ENCODE assay signal across 9 cellular contexts in genomic region chr4:180665994-180666818, GRCh38.
DNase-seq lines count a peak whose midpoint lies in the region; ATAC-seq and TF ChIP-seq lines count a peak whose summit lies in the region.
"Had no signal": no experiment of that assay in that cellular context is flagged by ENCODE, and none has a peak within 500 bp of the region (broad histone marks: within the 10 kb centered on the region; RNA-seq: fewer than 3 reads in every experiment).

No MANE protein-coding gene starts in this region.

- H3K27me3 Mint-ChIP-seq in naive thymus-derived CD4-positive, alpha-beta T cell: no peaks in the 10 kb centered on the region

- H3K4me1 ChIP-seq in OCI-LY1 (ENCODE audit: insufficient read depth, low read length, severe bottlenecking): peaks cover 55% of the 10 kb centered on the region
- no peaks in the 10 kb centered on the region for H3K4me1 ChIP-seq in naive thymus-derived CD4-positive, alpha-beta T cell (ENCODE audit: control insufficient read depth in 2 of 2, insufficient read depth in 2 of 2, low read length in 2 of 2)
- H3K4me1 ChIP-seq: parathyroid adenoma had no signal

- H3K4me2 ChIP-seq in OCI-LY1 (ENCODE audit: low read length): no peak overlapping the region

- H3K27ac Mint-ChIP-seq in naive thymus-derived CD4-positive, alpha-beta T cell: no peak overlapping the region

- no peaks in the 10 kb centered on the region for H3K9me2 ChIP-seq in OCI-LY1 (ENCODE audit: low read depth, low read length)

- H2AFZ ChIP-seq in OCI-LY1 (ENCODE audit: low read length): 0 out of 2 replicates have a peak overlapping the region, but pooled peaks have one; percentile 34
- H2AFZ ChIP-seq: parathyroid adenoma had no signal

- no peaks in the 10 kb centered on the region for H3F3A ChIP-seq in OCI-LY1 (ENCODE audit: insufficient read depth, low read length)

- H3K9ac ChIP-seq in OCI-LY1 (ENCODE audit: low read length): 0 out of 2 replicates have a peak overlapping the region, but pooled peaks have one; percentile 5
- H3K9ac ChIP-seq: parathyroid adenoma had no signal

- no peak overlapping the region for H3K4me3 Mint-ChIP-seq in naive thymus-derived CD4-positive, alpha-beta T cell

- POLR2A ChIA-PET in naive thymus-derived CD4-positive, alpha-beta T cell (lab: Charles Lee): no interaction called here

- no peaks in the 10 kb centered on the region for H3K27me3 ChIP-seq in OCI-LY1 (ENCODE audit: insufficient read depth, low read length)
- H3K27me3 ChIP-seq in dorsolateral prefrontal cortex: peaks cover 0 to under 1% (median 0%) of the 10 kb centered on the region in 45 donors
- H3K27me3 ChIP-seq in naive thymus-derived CD4-positive, alpha-beta T cell (ENCODE audit: control insufficient read depth in 2 of 2, insufficient read depth in 2 of 2, low read length in 2 of 2): no peaks in the 10 kb centered on the region

- no peaks in the 10 kb centered on the region for H3K79me2 ChIP-seq in OCI-LY1 (ENCODE audit: insufficient read depth, low read length)
- H3K79me2 ChIP-seq: parathyroid adenoma had no signal

- no peaks in the 10 kb centered on the region for H3K36me3 Mint-ChIP-seq in naive thymus-derived CD4-positive, alpha-beta T cell

- H3K4me1 Mint-ChIP-seq in naive thymus-derived CD4-positive, alpha-beta T cell: peaks cover 0 to 6% (median 0%) of the 10 kb centered on the region in 7 donors

- 0 out of 2 replicates have a peak, but pooled peaks cover 2% of the 10 kb centered on the region for H3K9me3 ChIP-seq in OCI-LY1 (ENCODE audit: low read length)
- H3K9me3 ChIP-seq in naive thymus-derived CD4-positive, alpha-beta T cell (ENCODE audit: control insufficient read depth in 2 of 3, low read length in 3 of 3): no peaks in the 10 kb centered on the region

- no peak overlapping the region for H3K4me3 ChIP-seq in OCI-LY1 (ENCODE audit: low read depth, low read length, poor library complexity, severe bottlenecking)
- H3K4me3 ChIP-seq in dorsolateral prefrontal cortex: peak overlapping the region in 14 of 59 donors; percentile 8 to 47 (median 26)
- no peak overlapping the region for H3K4me3 ChIP-seq in naive thymus-derived CD4-positive, alpha-beta T cell (ENCODE audit: low read length)

- peak; percentile 78 for ATAC-seq in GM21723 (IDR thresholded peaks at IDR 0.05; ENCODE audit: unreplicated experiment)
- peak; percentile 42 for ATAC-seq in naive thymus-derived CD4-positive, alpha-beta T cell

- CTCF ChIA-PET in naive thymus-derived CD4-positive, alpha-beta T cell (lab: Charles Lee): interaction anchor here (1.5 kb wide), 1 partner anchor 7 kb away, joined by 4 read pairs; no protein-coding TSS in a partner anchor

- peak; percentile 54 for TF ChIP-seq CTCF in OCI-LY1 (IDR thresholded peaks at IDR 0.05; ENCODE audit: low read length)
- peak; percentile 53 to 88 (median 80) for TF ChIP-seq CTCF in dorsolateral prefrontal cortex (IDR thresholded peaks at IDR 0.05 in 54 of 56, conservative IDR thresholded peaks at IDR 0.05 in 2 of 56; ENCODE audit: low read depth in 1 of 56, partially characterized antibody in 56 of 56)

- peak; percentile 26 for DNase-seq in stimulated activated CD4-positive, alpha-beta T cell treated with anti-CD3 and anti-CD28 coated beads, Interleukin-15, amount 100 ng/mL, for 24 hours
- no peak for DNase-seq in stimulated activated CD4-positive, alpha-beta T cell treated with anti-CD3 and anti-CD28 coated beads, Interleukin-4, amount 100 ng/mL, for 1 hour
- peak; percentile 32 for DNase-seq in HT1080 (ENCODE audit: low read depth)
- peak in 1 of 10 donors; percentile 27 for DNase-seq in dorsolateral prefrontal cortex
- peak in 3 of 9 donors; percentile 10 to 19 (median 18) for DNase-seq in naive thymus-derived CD4-positive, alpha-beta T cell
- DNase-seq in T-helper 9 cell: no peak

- peak overlapping the region; percentile 80 for H3K27ac ChIP-seq in OCI-LY1 (ENCODE audit: low read depth, low read length, poor library complexity, severe bottlenecking)
- no peak overlapping the region for H3K27ac ChIP-seq in dorsolateral prefrontal cortex
- no peak overlapping the region for H3K27ac ChIP-seq in naive thymus-derived CD4-positive, alpha-beta T cell (ENCODE audit: low read depth, low read length)
- H3K27ac ChIP-seq: parathyroid adenoma had no signal

- no peaks in the 10 kb centered on the region for H4K20me1 ChIP-seq in OCI-LY1 (ENCODE audit: insufficient read depth, low read length)

- H3K9me3 Mint-ChIP-seq in naive thymus-derived CD4-positive, alpha-beta T cell: peaks cover 0 to 1% (median 0%) of the 10 kb centered on the region in 11 donors

- intact Hi-C loops in dorsolateral prefrontal cortex (cut with DNase I): loop anchor here (10.0 kb wide), 2 partner anchors 289 to 299 kb away; no protein-coding TSS in a partner anchor
- intact Hi-C loops in naive thymus-derived CD4-positive, alpha-beta T cell (cut with micrococcal nuclease): no loop called here

- no peaks in the 10 kb centered on the region; the same call in 1 of the 2 replicates for H3K36me3 ChIP-seq in OCI-LY1 (ENCODE audit: insufficient read depth, low read length)
- H3K36me3 ChIP-seq in naive thymus-derived CD4-positive, alpha-beta T cell (ENCODE audit: control insufficient read depth in 2 of 3, insufficient read depth in 3 of 3, low read length in 3 of 3): no peaks in the 10 kb centered on the region

Comparison
In these comparisons a context has a peak if more than half of its experiments do, and no peak if none do; other contexts are left out.
1. DNase-seq: peak in stimulated activated CD4-positive, alpha-beta T cell treated with anti-CD3 and anti-CD28 coated beads, Interleukin-15, amount 100 ng/mL, for 24 hours (single experiment) and HT1080 (single experiment); none in stimulated activated CD4-positive, alpha-beta T cell treated with anti-CD3 and anti-CD28 coated beads, Interleukin-4, amount 100 ng/mL, for 1 hour (single experiment) and T-helper 9 cell (single experiment).
2. intact Hi-C loops: an anchor here in dorsolateral prefrontal cortex (10.0 kb wide); none called in naive thymus-derived CD4-positive, alpha-beta T cell.